ENCODE assay signal across 8 cellular contexts in the genomic region with DNA sequence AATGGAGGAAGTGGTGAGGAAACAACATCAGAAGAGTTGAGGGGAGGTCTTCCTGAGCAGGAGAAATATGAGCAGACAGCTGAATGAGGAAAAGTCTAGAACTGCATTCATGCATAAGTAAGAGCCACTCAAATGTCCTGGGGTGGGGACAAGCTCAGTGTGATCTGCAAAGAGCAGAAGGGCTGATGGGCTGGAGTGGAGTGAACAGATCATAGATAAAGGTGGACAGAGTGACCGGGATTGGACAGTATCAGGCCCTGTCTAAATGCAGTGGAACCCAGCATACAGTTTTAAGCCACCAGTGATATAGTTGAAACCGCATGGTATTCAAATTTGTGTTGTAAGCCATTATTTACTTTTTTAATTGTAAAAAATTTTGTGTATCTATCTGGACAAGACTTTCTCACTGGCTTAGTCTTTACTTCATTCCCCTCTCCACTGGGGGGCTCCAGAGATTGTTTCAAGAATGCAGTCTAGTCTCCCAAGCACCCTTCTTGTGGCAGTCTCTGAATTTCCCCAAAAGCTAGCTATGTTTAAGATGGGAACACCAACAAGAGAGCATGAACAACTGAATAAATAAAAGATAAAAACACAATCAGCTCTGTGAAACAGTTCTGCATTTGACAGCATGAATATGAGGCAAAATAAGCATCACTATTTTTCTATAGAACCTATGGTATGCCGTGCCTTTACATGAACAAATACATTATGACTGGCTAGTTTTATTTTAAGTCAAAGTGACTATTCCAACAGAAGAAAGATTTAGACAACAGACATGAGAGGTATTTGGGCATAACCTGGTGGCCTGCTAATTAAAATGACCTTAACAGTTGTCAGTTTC. TPM values are rescaled to one million over a fixed set of nuclear protein-coding genes. Genes with fewer than 3 reads are reported as not detected.
DNase-seq lines count a peak whose midpoint lies in the region; ATAC-seq and TF ChIP-seq lines count a peak whose summit lies in the region.

No MANE protein-coding gene starts in this region.

- no peaks in the 10 kb centered on the region for H3K36me3 ChIP-seq in SU-DHL-6 (ENCODE audit: low read length)

- no peak overlapping the region for H3K4me2 ChIP-seq in SU-DHL-6 (ENCODE audit: low read depth, low read length, poor library complexity, severe bottlenecking)

- CTCF ChIA-PET in activated CD8-positive, alpha-beta T cell treated with anti-CD3 and anti-CD28 coated beads for 36 hours (lab: Charles Lee), result interaction anchor here (1.0 kb wide), 1 partner anchor 35 kb away, joined by 3 read pairs; no protein-coding TSS in a partner anchor
- CTCF ChIA-PET in activated CD8-positive, alpha-beta T cell treated with anti-CD3 and anti-CD28 coated beads, Interleukin-2, amount 10 ng/mL, durations not matched to agents 7 days and 5 days (lab: Charles Lee), result no interaction called here

- peak; percentile 9 for DNase-seq in activated CD8-positive, alpha-beta T cell treated with anti-CD3 and anti-CD28 coated beads for 36 hours
- DNase-seq in activated CD8-positive, alpha-beta T cell treated with anti-CD3 and anti-CD28 coated beads, Interleukin-2, amount 10 ng/mL, durations not matched to agents 7 days and 5 days, result no peak
- DNase-seq in Kasumi-1 (lab: John Stamatoyannopoulos, UW), result peak; percentile 27 to 33
- DNase-seq in globus pallidus (ENCODE audit: low spot score), result peak; percentile 57
- DNase-seq in skeletal muscle cell (ENCODE audit: low read depth), result peak; percentile 19

- no peak overlapping the region for H3K9ac ChIP-seq in SU-DHL-6 (ENCODE audit: low read length)

- POLR2A ChIA-PET in activated CD8-positive, alpha-beta T cell treated with anti-CD3 and anti-CD28 coated beads for 36 hours (lab: Charles Lee), result no interaction called here
- POLR2A ChIA-PET in activated CD8-positive, alpha-beta T cell treated with anti-CD3 and anti-CD28 coated beads, Interleukin-2, amount 10 ng/mL, durations not matched to agents 7 days and 5 days (lab: Charles Lee), result no interaction called here

- no peaks in the 10 kb centered on the region for H3F3A ChIP-seq in SU-DHL-6 (ENCODE audit: insufficient read depth)

- peaks cover 2% of the 10 kb centered on the region for H3K9me3 Mint-ChIP-seq in activated CD8-positive, alpha-beta T cell treated with anti-CD3 and anti-CD28 coated beads for 36 hours
- peaks cover 1% of the 10 kb centered on the region for H3K9me3 Mint-ChIP-seq in activated CD8-positive, alpha-beta T cell treated with anti-CD3 and anti-CD28 coated beads, Interleukin-2, amount 10 ng/mL, durations not matched to agents 7 days and 5 days (ENCODE audit: insufficient read depth)

- intact Hi-C loops in activated CD8-positive, alpha-beta T cell treated with anti-CD3 and anti-CD28 coated beads for 36 hours (cut with micrococcal nuclease), result no loop called here

- H3K4me1 Mint-ChIP-seq in activated CD8-positive, alpha-beta T cell treated with anti-CD3 and anti-CD28 coated beads for 36 hours (ENCODE audit: low read depth), result peaks cover 2% of the 10 kb centered on the region
- no peaks in the 10 kb centered on the region for H3K4me1 Mint-ChIP-seq in activated CD8-positive, alpha-beta T cell treated with anti-CD3 and anti-CD28 coated beads, Interleukin-2, amount 10 ng/mL, durations not matched to agents 7 days and 5 days (ENCODE audit: low read depth)

- H3K4me3 ChIP-seq in SU-DHL-6 (ENCODE audit: insufficient read depth, low read length, poor library complexity, severe bottlenecking) (no peak overlapping the region), skeletal muscle cell (ENCODE audit: low read depth, low read length) (no peak overlapping the region)

- H3K36me3 Mint-ChIP-seq in activated CD8-positive, alpha-beta T cell treated with anti-CD3 and anti-CD28 coated beads for 36 hours (ENCODE audit: low read depth), result no peaks in the 10 kb centered on the region
- no peaks in the 10 kb centered on the region for H3K36me3 Mint-ChIP-seq in activated CD8-positive, alpha-beta T cell treated with anti-CD3 and anti-CD28 coated beads, Interleukin-2, amount 10 ng/mL, durations not matched to agents 7 days and 5 days (ENCODE audit: low read depth)

- no peaks in the 10 kb centered on the region for H3K9me2 ChIP-seq in SU-DHL-6 (replicated peaks; ENCODE audit: insufficient read depth, low read length)

- no peak overlapping the region for H3K27ac Mint-ChIP-seq in activated CD8-positive, alpha-beta T cell treated with anti-CD3 and anti-CD28 coated beads for 36 hours
- H3K27ac Mint-ChIP-seq in activated CD8-positive, alpha-beta T cell treated with anti-CD3 and anti-CD28 coated beads, Interleukin-2, amount 10 ng/mL, durations not matched to agents 7 days and 5 days, result no peak overlapping the region

- H3K27me3 Mint-ChIP-seq in activated CD8-positive, alpha-beta T cell treated with anti-CD3 and anti-CD28 coated beads for 36 hours, result peaks cover 2% of the 10 kb centered on the region
- H3K27me3 Mint-ChIP-seq in activated CD8-positive, alpha-beta T cell treated with anti-CD3 and anti-CD28 coated beads, Interleukin-2, amount 10 ng/mL, durations not matched to agents 7 days and 5 days (ENCODE audit: low read depth), result no peaks in the 10 kb centered on the region

- no peak for ATAC-seq in activated CD8-positive, alpha-beta T cell treated with anti-CD3 and anti-CD28 coated beads for 36 hours
- ATAC-seq in activated CD8-positive, alpha-beta T cell treated with anti-CD3 and anti-CD28 coated beads, Interleukin-2, amount 10 ng/mL, durations not matched to agents 7 days and 5 days, result no peak
- ATAC-seq in GM18873 (IDR thresholded peaks at IDR 0.05; ENCODE audit: low FRiP score, unreplicated experiment) (no peak), HG03097 (IDR thresholded peaks at IDR 0.05; ENCODE audit: low FRiP score, unreplicated experiment) (no peak)

- H3K9me3 ChIP-seq in SU-DHL-6 (ENCODE audit: insufficient read depth, low read length), result no peaks in the 10 kb centered on the region

- H3K27me3 ChIP-seq in SU-DHL-6 (ENCODE audit: low read length), result no peaks in the 10 kb centered on the region

- H4K20me1 ChIP-seq in SU-DHL-6 (ENCODE audit: low read depth, low read length), result no peaks in the 10 kb centered on the region

- no peak overlapping the region for H2AFZ ChIP-seq in SU-DHL-6 (ENCODE audit: low read depth, low read length, severe bottlenecking)

- TF ChIP-seq CTCF in activated CD8-positive, alpha-beta T cell treated with anti-CD3 and anti-CD28 coated beads for 36 hours (IDR thresholded peaks at IDR 0.05), result no peak
- peak; percentile 12 for TF ChIP-seq CTCF in SU-DHL-6 (IDR thresholded peaks at IDR 0.05; ENCODE audit: insufficient read depth, low read length, poor library complexity, severe bottlenecking)

- no peak overlapping the region for H3K4me3 Mint-ChIP-seq in activated CD8-positive, alpha-beta T cell treated with anti-CD3 and anti-CD28 coated beads for 36 hours
- H3K4me3 Mint-ChIP-seq in activated CD8-positive, alpha-beta T cell treated with anti-CD3 and anti-CD28 coated beads, Interleukin-2, amount 10 ng/mL, durations not matched to agents 7 days and 5 days, result no peak overlapping the region

- no peak overlapping the region for H3K27ac ChIP-seq in SU-DHL-6 (ENCODE audit: low read depth, low read length)

- no peaks in the 10 kb centered on the region for H3K79me2 ChIP-seq in SU-DHL-6 (ENCODE audit: insufficient read depth, low read length)

RNA-seq across cellular contexts. Expression of a gene that starts 10.7 kb away (rescaled TPM):
- not detected for total RNA-seq in activated CD8-positive, alpha-beta T cell treated with anti-CD3 and anti-CD28 coated beads for 36 hours
- total RNA-seq in activated CD8-positive, alpha-beta T cell treated with anti-CD3 and anti-CD28 coated beads, Interleukin-2, amount 10 ng/mL, durations not matched to agents 7 days and 5 days, result not detected
